ENCODE assay signal across 11 cellular contexts in the genomic region with DNA sequence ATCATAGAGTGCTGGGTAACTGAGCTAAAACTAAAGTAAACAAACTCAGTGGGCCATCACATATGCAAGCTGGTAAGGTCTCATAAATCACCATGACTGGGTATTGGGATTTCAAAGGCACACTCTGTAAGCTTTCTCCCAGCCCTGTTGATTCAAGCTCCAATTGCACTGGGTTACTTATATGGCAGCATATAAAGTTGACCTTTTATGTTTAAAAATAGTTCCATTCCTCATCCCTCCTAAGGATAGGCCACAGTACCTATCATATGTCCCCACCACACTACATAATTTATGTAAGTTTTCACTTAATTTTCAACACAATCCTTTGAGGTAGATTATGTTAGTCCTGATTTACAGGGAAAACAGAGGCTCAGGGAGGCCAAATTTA.
DNase-seq lines count a peak whose midpoint lies in the region; ATAC-seq and TF ChIP-seq lines count a peak whose summit lies in the region.
"Had no signal": no experiment of that assay in that cellular context is flagged by ENCODE, and none has a peak within 500 bp of the region (broad histone marks: within the 10 kb centered on the region; RNA-seq: fewer than 3 reads in every experiment).

No MANE protein-coding gene starts in this region.

- H3K27me3 ChIP-seq in psoas muscle (ENCODE audit: insufficient read depth in 3 of 3, low read length in 2 of 3) (no peaks in the 10 kb centered on the region), upper lobe of left lung (no peaks in the 10 kb centered on the region)

- H3K9me3 ChIP-seq in psoas muscle (no peaks in the 10 kb centered on the region), upper lobe of left lung (no peaks in the 10 kb centered on the region)
- H3K9me3 ChIP-seq: SK-N-SH had no signal

- H3K4me3 ChIP-seq in psoas muscle (peak overlapping the region; percentile 22), upper lobe of left lung (no peak overlapping the region)
- H3K4me3 ChIP-seq: coronary artery had no signal

- DNase-seq in DMS53 treated with DMSO at 0.1 percent for 48 hours (lab: John Stamatoyannopoulos, UW; ENCODE audit: unreplicated experiment) = peak; percentile 85
- peak; percentile 34 for DNase-seq in NCI-H1436 (lab: John Stamatoyannopoulos, UW)
- DNase-seq in SHP77 treated with DMSO at 0.1 percent for 48 hours (lab: John Stamatoyannopoulos, UW) = peak; percentile 98
- no peak for DNase-seq in psoas muscle
- no peak for DNase-seq in GM10266 (ENCODE audit: extremely low spot score)
- DNase-seq in upper lobe of left lung = no peak
- DNase-seq: naive thymus-derived CD4-positive, alpha-beta T cell; NCI-H526; SK-N-SH had no signal

- H3K4me1 ChIP-seq in psoas muscle (peaks cover 41% of the 10 kb centered on the region), upper lobe of left lung (no peaks in the 10 kb centered on the region)

- peak; percentile 56 to 81 (median 77) for ATAC-seq in psoas muscle
- ATAC-seq in GM21447 (IDR thresholded peaks at IDR 0.05; ENCODE audit: unreplicated experiment) = no peak
- ATAC-seq in upper lobe of left lung (ENCODE audit: low FRiP score in 2 of 2) = no peak

- no peak for TF ChIP-seq CTCF in psoas muscle (IDR thresholded peaks at IDR 0.05)
- no peak for TF ChIP-seq CTCF in GM10266 (IDR thresholded peaks at IDR 0.05; ENCODE audit: control insufficient read depth, insufficient read depth, low read depth, missing control alignments)
- TF ChIP-seq CTCF in upper lobe of left lung (IDR thresholded peaks at IDR 0.05) = no peak

- intact Hi-C loops in psoas muscle (cut with DNase I) = no loop called here

- no peak for TF ChIP-seq POLR2A in upper lobe of left lung (IDR thresholded peaks at IDR 0.05)

- H3K27ac ChIP-seq in psoas muscle (peak overlapping the region; percentile 82), upper lobe of left lung (no peak overlapping the region)
- H3K27ac ChIP-seq: coronary artery had no signal

- H3K36me3 ChIP-seq in psoas muscle (ENCODE audit: insufficient read depth in 1 of 2, low read depth in 1 of 2) = peaks cover 0 to 22% of the 10 kb centered on the region in 2 donors
- peaks cover 0 to 5% (median 0%) of the 10 kb centered on the region in 4 donors for H3K36me3 ChIP-seq in upper lobe of left lung

- no peak for TF ChIP-seq EP300 in upper lobe of left lung (IDR thresholded peaks at IDR 0.05)

Comparison
In these comparisons a context has a peak if more than half of its experiments do, and no peak if none do; other contexts are left out.
1. DNase-seq: peak in DMS53 treated with DMSO at 0.1 percent for 48 hours (single experiment), NCI-H1436 (single experiment) and SHP77 treated with DMSO at 0.1 percent for 48 hours (single experiment); none in psoas muscle (0 of 2), GM10266 (single experiment) and upper lobe of left lung (0 of 2).
2. ATAC-seq: peak in psoas muscle (4 of 4); none in GM21447 (single experiment) and upper lobe of left lung (0 of 2).